ENCODE assay signal across 8 cellular contexts in genomic region chr22:42608481-42609361, GRCh38. TPM values are rescaled to one million over a fixed set of nuclear protein-coding genes. Genes with fewer than 3 reads are reported as not detected.
DNase-seq lines count a peak whose midpoint lies in the region; ATAC-seq lines count a peak whose summit lies in the region.

No MANE protein-coding gene starts in this region.

- ATAC-seq in HG03108 (IDR thresholded peaks at IDR 0.05; ENCODE audit: unreplicated experiment) (no peak), HG03565 (IDR thresholded peaks at IDR 0.05; ENCODE audit: unreplicated experiment) (no peak)

- H3K9me3 ChIP-seq in mesodermal cell (ENCODE audit: control insufficient read depth, low read length) = no peaks in the 10 kb centered on the region

- peak overlapping the region; percentile 93 for H3K27ac ChIP-seq in mesodermal cell (ENCODE audit: low read depth, low read length, severe bottlenecking)

- peaks cover 46% of the 10 kb centered on the region for H3K4me1 ChIP-seq in mesodermal cell (ENCODE audit: control insufficient read depth, insufficient read depth, low read length, poor library complexity, severe bottlenecking)

- H3K4me3 ChIP-seq in mesodermal cell (ENCODE audit: extremely low read depth, insufficient read depth, low read length, poor library complexity, severe bottlenecking) = peak overlapping the region; percentile 16

- WGBS in mesodermal cell (ENCODE audit: insufficient coverage in 2 of 2), 2 experiments = 65 to 79% methylated on average over 17 to 19 of the region's 21 CpGs

- DNase-seq in A172 (ENCODE audit: low spot score) = peak; percentile 27
- peak; percentile 22 for DNase-seq in NCI-H146 (lab: John Stamatoyannopoulos, UW)
- DNase-seq in dermis microvascular lymphatic vessel endothelial cell (ENCODE audit: low read depth in 2 of 2) = peak; percentile 53 to 72
- DNase-seq in stimulated activated CD8-positive, alpha-beta memory T cell treated with anti-CD3 and anti-CD28 coated beads, Interleukin-4, amount 100 ng/mL, for 48 hours = no peak
- no peak for DNase-seq in SKM-1 (lab: John Stamatoyannopoulos, UW; ENCODE audit: unreplicated experiment)

- H3K36me3 ChIP-seq in mesodermal cell (ENCODE audit: control insufficient read depth, insufficient read depth, low read length) = peaks cover 68% of the 10 kb centered on the region

RNA-seq across cellular contexts. Expression of gene POLDIP3, which starts 6.0 kb away (rescaled TPM):
- 28.5 and 30.6 TPM in 2 replicates for total RNA-seq in A172 (2014; rRNA removed; shearing (Covaris generic))
- 23.0 and 27.2 TPM in 2 replicates for total RNA-seq in dermis microvascular lymphatic vessel endothelial cell
- 68.9 TPM for polyA plus RNA-seq in mesodermal cell (2013, experiment 1 of 2)
- polyA plus RNA-seq in mesodermal cell (2013, experiment 2 of 2) = 57.8 TPM

RNA-seq across cellular contexts. Expression of gene ATP5MGL, which starts 31.7 kb away (rescaled TPM):
- not detected in 2 replicates for total RNA-seq in A172 (2014; rRNA removed; shearing (Covaris generic))
- 0.25 and 0.39 TPM in 2 replicates for total RNA-seq in dermis microvascular lymphatic vessel endothelial cell
- polyA plus RNA-seq in mesodermal cell (2013, experiment 1 of 2) = not detected
- polyA plus RNA-seq in mesodermal cell (2013, experiment 2 of 2) = not detected

RNA-seq across cellular contexts. Expression of gene CYB5R3, which starts 40.5 kb away (rescaled TPM):
- 45.9 and 57.1 TPM in 2 replicates for total RNA-seq in A172 (2014; rRNA removed; shearing (Covaris generic))
- total RNA-seq in dermis microvascular lymphatic vessel endothelial cell = 105 and 190 TPM in 2 replicates
- 168 TPM for polyA plus RNA-seq in mesodermal cell (2013, experiment 1 of 2)
- 146 TPM for polyA plus RNA-seq in mesodermal cell (2013, experiment 2 of 2)

RNA-seq across cellular contexts. Expression of gene SERHL2, which starts 55.0 kb away (rescaled TPM):
- not detected in 2 replicates for total RNA-seq in A172 (2014; rRNA removed; shearing (Covaris generic))
- 2.6 and 3.8 TPM in 2 replicates for total RNA-seq in dermis microvascular lymphatic vessel endothelial cell
- polyA plus RNA-seq in mesodermal cell (2013, experiment 1 of 2) = 4.3 TPM
- 3.9 TPM for polyA plus RNA-seq in mesodermal cell (2013, experiment 2 of 2)

Comparison
In these comparisons a context has a peak if more than half of its experiments do, and no peak if none do; other contexts are left out.
1. DNase-seq: peak in A172 (single experiment), NCI-H146 (single experiment) and dermis microvascular lymphatic vessel endothelial cell (2 of 2); none in stimulated activated CD8-positive, alpha-beta memory T cell treated with anti-CD3 and anti-CD28 coated beads, Interleukin-4, amount 100 ng/mL, for 48 hours (single experiment) and SKM-1 (single experiment).